ENCODE assay signal across 8 cellular contexts in the genomic region with DNA sequence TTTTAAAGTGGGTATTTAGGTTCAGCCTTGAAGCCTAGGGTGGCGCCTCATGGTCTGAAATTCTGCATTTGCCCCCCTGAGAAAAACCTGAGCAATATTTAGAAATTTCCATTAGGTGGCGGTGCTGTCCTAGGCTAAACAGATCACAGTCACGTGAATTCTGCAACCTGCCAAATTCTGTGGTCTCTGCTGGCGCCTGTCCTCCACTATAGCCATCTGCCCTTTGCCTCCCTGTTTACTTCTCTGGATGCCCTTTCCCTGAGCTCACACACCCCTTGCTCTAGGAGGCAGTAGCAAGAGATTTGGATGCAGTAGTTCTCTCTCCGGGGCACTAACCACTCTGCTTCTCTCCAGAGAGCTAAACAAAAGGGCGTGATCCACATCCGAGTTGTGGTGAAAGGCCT. TPM values are rescaled to one million over a fixed set of nuclear protein-coding genes. Genes with fewer than 3 reads are reported as not detected.
DNase-seq lines count a peak whose midpoint lies in the region; ATAC-seq and TF ChIP-seq lines count a peak whose summit lies in the region.

No MANE protein-coding gene starts in this region.

- no peaks in the 10 kb centered on the region for H3K27me3 Mint-ChIP-seq in activated CD4-positive, alpha-beta T cell treated with anti-CD3 and anti-CD28 coated beads for 36 hours

- H3K4me1 Mint-ChIP-seq in activated CD4-positive, alpha-beta T cell treated with anti-CD3 and anti-CD28 coated beads for 36 hours, result peaks cover 9% of the 10 kb centered on the region

- intact Hi-C loops in activated CD4-positive, alpha-beta T cell treated with anti-CD3 and anti-CD28 coated beads for 36 hours (cut with DNase I, micrococcal nuclease), result loop anchor here in 1 of 2 experiments (1.0 to 10.0 kb wide), 4 partner anchors 138 to 418 kb away; a partner anchor contains a TSS
- intact Hi-C loops in mucosa of descending colon (cut with DNase I, micrococcal nuclease), result loop anchor here in 1 of 2 donors (10.0 kb wide), 1 partner anchor 138 kb away; no protein-coding TSS in a partner anchor

- H3K4me3 ChIP-seq in mucosa of descending colon, result no peak overlapping the region

- CTCF ChIA-PET in activated CD4-positive, alpha-beta T cell treated with anti-CD3 and anti-CD28 coated beads for 36 hours (lab: Charles Lee), result interaction anchor here (0.6 to 1.2 kb wide), 4 partner anchors 15 to 187 kb away, joined by 3 to 4 read pairs (median 4); no protein-coding TSS in a partner anchor

- ATAC-seq in activated CD4-positive, alpha-beta T cell treated with anti-CD3 and anti-CD28 coated beads for 36 hours, result peak; percentile 60
- peak; percentile 66 for ATAC-seq in mucosa of descending colon
- no peak for ATAC-seq in HG03457 (IDR thresholded peaks at IDR 0.05; ENCODE audit: unreplicated experiment)

- no peaks in the 10 kb centered on the region for H3K9me3 Mint-ChIP-seq in activated CD4-positive, alpha-beta T cell treated with anti-CD3 and anti-CD28 coated beads for 36 hours (ENCODE audit: low read depth)

- no peak overlapping the region for H3K4me3 Mint-ChIP-seq in activated CD4-positive, alpha-beta T cell treated with anti-CD3 and anti-CD28 coated beads for 36 hours

- TF ChIP-seq CTCF in mucosa of descending colon (IDR thresholded peaks at IDR 0.05), result no peak

- peaks cover 29% of the 10 kb centered on the region for H3K36me3 Mint-ChIP-seq in activated CD4-positive, alpha-beta T cell treated with anti-CD3 and anti-CD28 coated beads for 36 hours (ENCODE audit: low read depth)

- H3K36me3 ChIP-seq in mucosa of descending colon (ENCODE audit: low read depth), result no peaks in the 10 kb centered on the region

- no peaks in the 10 kb centered on the region for H3K9me3 ChIP-seq in mucosa of descending colon

- POLR2A ChIA-PET in activated CD4-positive, alpha-beta T cell treated with anti-CD3 and anti-CD28 coated beads for 36 hours (lab: Charles Lee), result no interaction called here

- no peaks in the 10 kb centered on the region for H3K4me1 ChIP-seq in mucosa of descending colon (ENCODE audit: low read depth)

- DNase-seq in activated CD4-positive, alpha-beta T cell treated with anti-CD3 and anti-CD28 coated beads for 36 hours, result peak; percentile 28
- no peak for DNase-seq in activated CD4-positive, alpha-beta T cell treated with anti-CD3 and anti-CD28 coated beads for 1 hour
- DNase-seq in HT1080 (ENCODE audit: low read depth) (peak; percentile 38), OCI-M1 (lab: John Stamatoyannopoulos, UW) (peak; percentile 68), mucosa of descending colon (peak in 1 of 3 donors; percentile 28), mesenteric fat pad (ENCODE audit: low spot score) (no peak)
- DNase-seq in effector CD4-positive, alpha-beta T cell, result peak; percentile 7

- no peak overlapping the region for H3K27ac Mint-ChIP-seq in activated CD4-positive, alpha-beta T cell treated with anti-CD3 and anti-CD28 coated beads for 36 hours

RNA-seq across cellular contexts. Expression of a gene that starts 9.1 kb away (rescaled TPM):
- 10 to 100 TPM; 58.3 to 67.1 TPM for total RNA-seq in activated CD4-positive, alpha-beta T cell treated with anti-CD3 and anti-CD28 coated beads for 36 hours
- total RNA-seq in HT1080 (2014; rRNA removed; shearing (Covaris generic)), result 88.6 and 94.7 TPM in 2 replicates
- 36.2 and 38.1 TPM in 2 replicates for polyA plus RNA-seq in HT1080 (2015; cell fraction: cytosol; rRNA removed)
- polyA plus RNA-seq in HT1080 (2015; cell fraction: nucleus; rRNA removed), result 23.2 and 33.3 TPM in 2 replicates
- 10 to 100 TPM; 44.7 to 54.6 (median 52.6) TPM for total RNA-seq in mucosa of descending colon
- 60.9 TPM for total RNA-seq in mesenteric fat pad

RNA-seq across cellular contexts. Expression of a gene that starts 9.4 kb away (rescaled TPM):
- 10 to 100 TPM; 31.0 to 35.6 TPM for total RNA-seq in activated CD4-positive, alpha-beta T cell treated with anti-CD3 and anti-CD28 coated beads for 36 hours
- total RNA-seq in HT1080 (2014; rRNA removed; shearing (Covaris generic)), result 65.1 and 65.6 TPM in 2 replicates
- polyA plus RNA-seq in HT1080 (2015; cell fraction: cytosol; rRNA removed), result 37.9 and 43.4 TPM in 2 replicates
- 34.0 and 47.0 TPM in 2 replicates for polyA plus RNA-seq in HT1080 (2015; cell fraction: nucleus; rRNA removed)
- total RNA-seq in mucosa of descending colon, result 10 to 100 TPM; 24.9 to 29.3 (median 27.7) TPM
- total RNA-seq in mesenteric fat pad, result 50.8 TPM

Comparison
In these comparisons a context has a peak if more than half of its experiments do, and no peak if none do; other contexts are left out.
1. DNase-seq: peak in activated CD4-positive, alpha-beta T cell treated with anti-CD3 and anti-CD28 coated beads for 36 hours (single experiment), HT1080 (single experiment), OCI-M1 (single experiment) and effector CD4-positive, alpha-beta T cell (single experiment); none in activated CD4-positive, alpha-beta T cell treated with anti-CD3 and anti-CD28 coated beads for 1 hour (single experiment) and mesenteric fat pad (single experiment).